ENCODE assay signal across 8 cellular contexts in genomic region chr5:56816546-56817081, GRCh38. TPM values are rescaled to one million over a fixed set of nuclear protein-coding genes. Genes with fewer than 3 reads are reported as not detected.
DNase-seq lines count a peak whose midpoint lies in the region; ATAC-seq and TF ChIP-seq lines count a peak whose summit lies in the region.

No MANE protein-coding gene starts in this region.

- WGBS in adrenal gland, 4 donors: 0 to 2% (median 0%) methylated on average over 10 to 43 of the region's 43 CpGs
- WGBS in prostate gland: under 1% methylated on average over 42 of the region's 43 CpGs

- DNase-seq in DMS79 treated with DMSO at 0.1 percent for 48 hours (lab: John Stamatoyannopoulos, UW): peak; percentile 17
- peak; percentile 41 for DNase-seq in HK-2 (ENCODE audit: unreplicated experiment)
- DNase-seq in SKM-1 treated with dmso at 0.1 percent for 144 hours (lab: John Stamatoyannopoulos, UW; ENCODE audit: unreplicated experiment): peak; percentile 40
- DNase-seq in adrenal gland: peak; percentile 53 to 73 (median 65)
- DNase-seq in left ventricle myocardium inferior: peak; percentile 45
- peak; percentile 55 for DNase-seq in prostate gland (ENCODE audit: low spot score)
- no peak for DNase-seq in epidermal melanocyte (ENCODE audit: insufficient read length, low spot score)

- H3K27ac ChIP-seq in adrenal gland (peak overlapping the region; percentile 61 to 99 (median 94)), left ventricle myocardium inferior (replicated peaks) (peak overlapping the region; percentile 97), prostate gland (peak overlapping the region; percentile 89 to 98)

- ATAC-seq in GM19468 (IDR thresholded peaks at IDR 0.05; ENCODE audit: extremely low read depth, unreplicated experiment): peak; percentile 26

- H3K9me3 ChIP-seq in adrenal gland (replicated peaks in 1 of 3): no peaks in the 10 kb centered on the region
- H3K9me3 ChIP-seq in left ventricle myocardium inferior (replicated peaks): no peaks in the 10 kb centered on the region
- H3K9me3 ChIP-seq in prostate gland: no peaks in the 10 kb centered on the region

- intact Hi-C loops in adrenal gland (cut with DNase I): no loop called here
- intact Hi-C loops in left ventricle myocardium inferior (cut with micrococcal nuclease): no loop called here
- intact Hi-C loops in prostate gland (cut with DNase I): loop anchor here (10.0 kb wide), 1 partner anchor 342 kb away; no protein-coding TSS in a partner anchor

- TF ChIP-seq CTCF in adrenal gland (IDR thresholded peaks at IDR 0.05): no peak
- TF ChIP-seq CTCF in left ventricle myocardium inferior (IDR thresholded peaks at IDR 0.05; ENCODE audit: borderline replicate concordance): no peak
- TF ChIP-seq CTCF in prostate gland (IDR thresholded peaks at IDR 0.05): peak in 1 of 4 experiments; percentile 11

- H3K4me1 ChIP-seq in adrenal gland (replicated peaks in 1 of 2) (peaks cover 23 to 41% of the 10 kb centered on the region in 2 donors), left ventricle myocardium inferior (peaks cover 74% of the 10 kb centered on the region), prostate gland (replicated peaks) (no peaks in the 10 kb centered on the region)

- H3K4me3 ChIP-seq in adrenal gland: peak overlapping the region; percentile 81 to 98 (median 93)
- H3K4me3 ChIP-seq in left ventricle myocardium inferior: peak overlapping the region; percentile 92
- peak overlapping the region; percentile 90 to 96 for H3K4me3 ChIP-seq in prostate gland

- H3K27me3 ChIP-seq in adrenal gland (no peaks in the 10 kb centered on the region), left ventricle myocardium inferior (ENCODE audit: low read depth) (no peaks in the 10 kb centered on the region), prostate gland (replicated peaks; ENCODE audit: insufficient read depth) (no peaks in the 10 kb centered on the region)

- H3K36me3 ChIP-seq in adrenal gland (replicated peaks in 1 of 2): no peaks in the 10 kb centered on the region
- no peaks in the 10 kb centered on the region for H3K36me3 ChIP-seq in left ventricle myocardium inferior
- no peaks in the 10 kb centered on the region for H3K36me3 ChIP-seq in prostate gland

- TF ChIP-seq POLR2A in adrenal gland (IDR thresholded peaks at IDR 0.05) (peak in 1 of 2 donors; percentile 59), prostate gland (IDR thresholded peaks at IDR 0.05) (peak; percentile 13)

RNA-seq across cellular contexts. Expression of gene MAP3K1, which starts 1.3 kb away (rescaled TPM):
- total RNA-seq in adrenal gland (10 to 100 TPM; 12.2 to 22.9 (median 16.4) TPM), left ventricle myocardium inferior (5.7 TPM), prostate gland (10 to 100 TPM; 31.7 to 40.6 TPM)
- polyA plus RNA-seq in adrenal gland: 10 to 100 TPM in 1 of 3 donors, 1 to 10 TPM in 2; 4.9 to 10.3 (median 6.0) TPM
